17 cellular contexts compared by ENCODE assay signal in the genomic region with DNA sequence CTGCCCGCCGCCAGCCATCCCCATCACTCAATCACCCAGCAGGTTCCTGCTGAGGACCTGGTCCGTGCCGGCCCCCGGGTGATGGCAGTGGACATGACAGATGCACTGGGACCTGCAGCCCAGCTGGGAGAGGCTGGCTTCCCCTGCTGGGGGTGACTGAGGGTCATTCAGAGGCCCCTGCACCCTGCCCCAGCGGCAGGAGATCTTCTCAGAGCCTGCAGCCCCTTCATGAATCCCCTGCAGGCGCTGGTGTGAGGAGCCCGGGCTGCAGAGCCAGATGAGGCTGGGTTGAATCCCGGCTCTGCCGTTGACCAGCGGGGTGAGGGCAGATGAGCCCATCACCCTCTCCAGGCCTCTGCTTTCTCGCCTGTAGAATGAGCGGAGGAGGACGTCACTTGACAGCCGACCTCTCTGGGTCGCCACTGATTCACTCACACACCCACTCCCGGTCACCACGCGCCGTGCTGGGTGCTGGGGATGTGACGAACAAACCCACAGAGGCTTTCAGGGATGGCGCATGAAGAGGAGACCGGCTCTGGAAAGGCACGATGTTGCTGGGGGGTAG.
A peak's percentile ranks its signal among the peaks of the same experiment; 100 is the strongest.
DNase-seq lines count a peak whose midpoint lies in the region; ATAC-seq, FAIRE-seq and TF ChIP-seq lines count a peak whose summit lies in the region.
"Had no signal": no experiment of that assay in that cellular context is flagged by ENCODE, and none has a peak within 500 bp of the region (broad histone marks: within the 10 kb centered on the region; RNA-seq: fewer than 3 reads in every experiment).

No MANE protein-coding gene starts in this region.

- no peak overlapping the region for H3K4me3 ChIP-seq in H7 (ENCODE audit: insufficient read depth, low read depth, low read length)
- H3K4me3 ChIP-seq in astrocyte (ENCODE audit: insufficient read depth, low read depth, low read length) = no peak overlapping the region
- peak overlapping the region in 1 of 3 experiments; percentile 53; a peak in 2 of 6 replicates for H3K4me3 ChIP-seq in HepG2 (replicated peaks in 1 of 3; ENCODE audit: insufficient read depth in 1 of 3, low read depth in 2 of 3, low read length in 3 of 3)
- H3K4me3 ChIP-seq in gastrocnemius medialis = no peak overlapping the region
- H3K4me3 ChIP-seq: colonic mucosa, GM12878 had no signal

- TF ChIP-seq CTCF in astrocyte (IDR thresholded peaks at IDR 0.05; ENCODE audit: insufficient read depth, low read depth, low read length) = no peak
- TF ChIP-seq CTCF in HepG2 (CRISPR knock-in tag; IDR thresholded peaks at IDR 0.05) = no peak
- no peak for TF ChIP-seq CTCF in gastrocnemius medialis (IDR thresholded peaks at IDR 0.05 in 4 of 5, conservative IDR thresholded peaks at IDR 0.05 in 1 of 5)
- TF ChIP-seq CTCF in GM10248 (IDR thresholded peaks at IDR 0.05; ENCODE audit: control extremely low read depth, extremely low read depth, low read depth, missing control alignments) = no peak

- no peak for TF ChIP-seq POLR2A in HepG2 (IDR thresholded peaks at IDR 0.05; ENCODE audit: insufficient read depth in 1 of 2, low read depth in 2 of 2, low read length in 2 of 2)
- no peak for TF ChIP-seq POLR2A in gastrocnemius medialis (IDR thresholded peaks at IDR 0.05)

- H3K27ac ChIP-seq in astrocyte (ENCODE audit: low read depth, low read length) (peak overlapping the region; percentile 43), HepG2 (ENCODE audit: extremely low read length, insufficient read depth, low read length) (peak overlapping the region; percentile 17), gastrocnemius medialis (peak overlapping the region in 3 of 4 donors; percentile 9 to 59 (median 9))
- H3K27ac ChIP-seq: colonic mucosa, epithelial cell of prostate had no signal

- TF ChIP-seq RAD21 in HepG2 (CRISPR knock-in tag; IDR thresholded peaks at IDR 0.05) = no peak

- H4K20me1 ChIP-seq in astrocyte (ENCODE audit: insufficient read depth, low read length) = peaks cover 32% of the 10 kb centered on the region
- H4K20me1 ChIP-seq in HepG2 (ENCODE audit: insufficient read depth, low read length) = peaks cover 11% of the 10 kb centered on the region; the same call in 1 of the 2 replicates

- intact Hi-C loops in HepG2 (cut with micrococcal nuclease; ENCODE audit: unreplicated experiment) = no loop called here
- intact Hi-C loops in gastrocnemius medialis (cut with DNase I; ENCODE audit: low total_unique reads) = no loop called here
- intact Hi-C loops in activated T-helper 2 cell treated with anti-CD3 and anti-CD28 coated beads, Interferon-gamma antibody, Interleukin-2, Interleukin-4, amounts not matched to agents 10 μg/mL and 5 μg/mL and 100 μg/mL, durations not matched to agents 14 hours and 24 hours and 36 hours (cut with micrococcal nuclease) = no loop called here
- intact Hi-C loops in activated CD4-positive, alpha-beta memory T cell treated with anti-CD3 and anti-CD28 coated beads for 36 hours (cut with micrococcal nuclease) = no loop called here

- ATAC-seq in HepG2 (peak; percentile 20), gastrocnemius medialis (no peak)
- ATAC-seq: activated T-helper 17 cell treated with anti-CD3 and anti-CD28 coated beads, Interleukin-2, amount 50 U/mL, for 72 hours; GM12878 had no signal

- peaks cover 2% of the 10 kb centered on the region for H3K9me3 Mint-ChIP-seq in astrocyte (ENCODE audit: unreplicated experiment)
- H3K9me3 Mint-ChIP-seq in activated T-helper 2 cell treated with anti-CD3 and anti-CD28 coated beads, Interferon-gamma antibody, Interleukin-2, Interleukin-4, amounts not matched to agents 10 μg/mL and 5 μg/mL and 100 μg/mL, durations not matched to agents 14 hours and 24 hours and 36 hours = no peaks in the 10 kb centered on the region
- peaks cover 5% of the 10 kb centered on the region for H3K9me3 Mint-ChIP-seq in activated CD4-positive, alpha-beta memory T cell treated with anti-CD3 and anti-CD28 coated beads for 36 hours
- H3K9me3 Mint-ChIP-seq: activated T-helper 17 cell treated with anti-CD3 and anti-CD28 coated beads, Interleukin-2, amount 50 U/mL, for 72 hours; T-helper 1 cell treated with Interleukin-12 subunit alpha and Interleukin-12 subunit beta and Interleukin-4 antibody, amounts not matched to agents 30 μg/mL and 1 μg/mL, for 36 hours had no signal

- peaks cover 24% of the 10 kb centered on the region for H3K79me2 ChIP-seq in astrocyte (ENCODE audit: insufficient read depth, low read length)
- no peaks in the 10 kb centered on the region for H3K79me2 ChIP-seq in HepG2 (ENCODE audit: insufficient read depth, low read length)

- H3K27me3 ChIP-seq in H7 (ENCODE audit: control insufficient read depth, insufficient read depth, low read length) = no peaks in the 10 kb centered on the region
- H3K27me3 ChIP-seq in astrocyte (ENCODE audit: insufficient read depth, low read length) = no peaks in the 10 kb centered on the region
- H3K27me3 ChIP-seq in HepG2 (ENCODE audit: control insufficient read depth in 1 of 2, insufficient read depth in 2 of 2, low read length in 2 of 2) = peaks cover 0 to 4% of the 10 kb centered on the region in 2 experiments; a peak in 1 of 5 replicates
- H3K27me3 ChIP-seq in gastrocnemius medialis = no peaks in the 10 kb centered on the region
- H3K27me3 ChIP-seq: colonic mucosa had no signal

- H3K9ac ChIP-seq in astrocyte (ENCODE audit: low read length) (peak overlapping the region; percentile 43), HepG2 (ENCODE audit: insufficient read depth, low read depth, low read length) (no peak overlapping the region; the same call in 1 of the 2 replicates)

- peak overlapping the region; percentile 58 for H3K4me2 ChIP-seq in astrocyte (ENCODE audit: low read length)
- peak overlapping the region; percentile 63 for H3K4me2 ChIP-seq in HepG2 (ENCODE audit: low read depth, low read length)

- H3K36me3 ChIP-seq in H7 (replicated peaks; ENCODE audit: control insufficient read depth, insufficient read depth, low read length) (no peaks in the 10 kb centered on the region), astrocyte (ENCODE audit: insufficient read depth, low read length) (no peaks in the 10 kb centered on the region), HepG2 (replicated peaks in 1 of 2; ENCODE audit: control insufficient read depth in 1 of 2, insufficient read depth in 2 of 2, low read length in 2 of 2) (no peaks in the 10 kb centered on the region), gastrocnemius medialis (no peaks in the 10 kb centered on the region)
- H3K36me3 ChIP-seq: colonic mucosa had no signal

- H3K9me3 ChIP-seq in astrocyte (ENCODE audit: insufficient read depth, low read depth, low read length) (no peaks in the 10 kb centered on the region), HepG2 (ENCODE audit: low read length) (no peaks in the 10 kb centered on the region), gastrocnemius medialis (no peaks in the 10 kb centered on the region)
- H3K9me3 ChIP-seq: colonic mucosa had no signal

- BruUV-seq in HepG2 (replicated peaks; lab: Mats Ljungman, UMichigan) = no TSS peak

- no peak overlapping the region for H3K4me3 Mint-ChIP-seq in astrocyte (ENCODE audit: unreplicated experiment)
- no peak overlapping the region for H3K4me3 Mint-ChIP-seq in activated T-helper 2 cell treated with anti-CD3 and anti-CD28 coated beads, Interferon-gamma antibody, Interleukin-2, Interleukin-4, amounts not matched to agents 10 μg/mL and 5 μg/mL and 100 μg/mL, durations not matched to agents 14 hours and 24 hours and 36 hours (ENCODE audit: low read depth)
- no peak overlapping the region for H3K4me3 Mint-ChIP-seq in activated CD4-positive, alpha-beta memory T cell treated with anti-CD3 and anti-CD28 coated beads for 36 hours
- H3K4me3 Mint-ChIP-seq: activated B cell treated with CpG ODN at 0.5 μM for 24 hours; activated T-helper 17 cell treated with anti-CD3 and anti-CD28 coated beads, Interleukin-2, amount 50 U/mL, for 72 hours; T-helper 1 cell treated with Interleukin-12 subunit alpha and Interleukin-12 subunit beta and Interleukin-4 antibody, amounts not matched to agents 30 μg/mL and 1 μg/mL, for 36 hours had no signal

- peaks cover 77% of the 10 kb centered on the region for H3K4me1 ChIP-seq in astrocyte (ENCODE audit: insufficient read depth, low read length)
- H3K4me1 ChIP-seq in HepG2 (ENCODE audit: insufficient read depth, low read length) = peaks cover 81% of the 10 kb centered on the region
- H3K4me1 ChIP-seq in gastrocnemius medialis = peaks cover 62 to 82% of the 10 kb centered on the region in 2 donors
- H3K4me1 ChIP-seq: colonic mucosa had no signal

- TF ChIP-seq EP300 in HepG2 (IDR thresholded peaks at IDR 0.05; ENCODE audit: low read depth in 2 of 2, low read length in 2 of 2) (no peak), HepG2 (CRISPR knock-in tag; IDR thresholded peaks at IDR 0.05; ENCODE audit: borderline replicate concordance) (no peak)

- H3K36me3 Mint-ChIP-seq in astrocyte (ENCODE audit: low read depth, unreplicated experiment) = peaks cover 2% of the 10 kb centered on the region
- no peaks in the 10 kb centered on the region for H3K36me3 Mint-ChIP-seq in activated T-helper 2 cell treated with anti-CD3 and anti-CD28 coated beads, Interferon-gamma antibody, Interleukin-2, Interleukin-4, amounts not matched to agents 10 μg/mL and 5 μg/mL and 100 μg/mL, durations not matched to agents 14 hours and 24 hours and 36 hours (ENCODE audit: low read depth)
- H3K36me3 Mint-ChIP-seq in activated CD4-positive, alpha-beta memory T cell treated with anti-CD3 and anti-CD28 coated beads for 36 hours = no peaks in the 10 kb centered on the region

- POLR2A ChIA-PET in HepG2 (lab: Yijun Ruan, JAX) (no interaction called here), GM10248 (lab: Yijun Ruan, JAX) (no interaction called here)
- POLR2A ChIA-PET in activated CD4-positive, alpha-beta memory T cell treated with anti-CD3 and anti-CD28 coated beads for 36 hours (lab: Charles Lee) = no interaction called here

- peaks cover 29% of the 10 kb centered on the region for H3K4me1 Mint-ChIP-seq in astrocyte (ENCODE audit: low read depth, unreplicated experiment)
- no peaks in the 10 kb centered on the region for H3K4me1 Mint-ChIP-seq in activated T-helper 2 cell treated with anti-CD3 and anti-CD28 coated beads, Interferon-gamma antibody, Interleukin-2, Interleukin-4, amounts not matched to agents 10 μg/mL and 5 μg/mL and 100 μg/mL, durations not matched to agents 14 hours and 24 hours and 36 hours (ENCODE audit: low read depth)
- H3K4me1 Mint-ChIP-seq in activated CD4-positive, alpha-beta memory T cell treated with anti-CD3 and anti-CD28 coated beads for 36 hours (ENCODE audit: low read depth) = no peaks in the 10 kb centered on the region
- H3K4me1 Mint-ChIP-seq: activated B cell treated with CpG ODN at 0.5 μM for 24 hours; activated T-helper 17 cell treated with anti-CD3 and anti-CD28 coated beads, Interleukin-2, amount 50 U/mL, for 72 hours had no signal

- no peaks in the 10 kb centered on the region for H3K27me3 Mint-ChIP-seq in astrocyte (ENCODE audit: low read depth, unreplicated experiment)
- no peaks in the 10 kb centered on the region for H3K27me3 Mint-ChIP-seq in activated T-helper 2 cell treated with anti-CD3 and anti-CD28 coated beads, Interferon-gamma antibody, Interleukin-2, Interleukin-4, amounts not matched to agents 10 μg/mL and 5 μg/mL and 100 μg/mL, durations not matched to agents 14 hours and 24 hours and 36 hours (ENCODE audit: low read depth)
- H3K27me3 Mint-ChIP-seq in activated CD4-positive, alpha-beta memory T cell treated with anti-CD3 and anti-CD28 coated beads for 36 hours = peaks cover 3% of the 10 kb centered on the region

- H3K27ac Mint-ChIP-seq in astrocyte (ENCODE audit: unreplicated experiment) = peak overlapping the region; percentile 47
- H3K27ac Mint-ChIP-seq in activated T-helper 2 cell treated with anti-CD3 and anti-CD28 coated beads, Interferon-gamma antibody, Interleukin-2, Interleukin-4, amounts not matched to agents 10 μg/mL and 5 μg/mL and 100 μg/mL, durations not matched to agents 14 hours and 24 hours and 36 hours = no peak overlapping the region
- no peak overlapping the region for H3K27ac Mint-ChIP-seq in activated CD4-positive, alpha-beta memory T cell treated with anti-CD3 and anti-CD28 coated beads for 36 hours
- H3K27ac Mint-ChIP-seq: activated B cell treated with CpG ODN at 0.5 μM for 24 hours; activated T-helper 17 cell treated with anti-CD3 and anti-CD28 coated beads, Interleukin-2, amount 50 U/mL, for 72 hours; T-helper 1 cell treated with Interleukin-12 subunit alpha and Interleukin-12 subunit beta and Interleukin-4 antibody, amounts not matched to agents 30 μg/mL and 1 μg/mL, for 36 hours had no signal

- in situ Hi-C loops in HepG2 (cut with HindIII; ENCODE audit: extremely low pct_ligation_motif_present, low pct_unique_long_range_greater_than_20kb) (no loop called here), gastrocnemius medialis (cut with MboI; ENCODE audit: low sequenced_read_pairs in 4 of 4) (no loop called here)

- WGBS in HepG2 (ENCODE audit: low lambda C conversion rate) = 59% methylated on average over 16 of the region's 24 CpGs

- peak; percentile 77 for DNase-seq in H7
- peak; percentile 70 for DNase-seq in astrocyte (ENCODE audit: low read depth)
- no peak for DNase-seq in HepG2 (ENCODE audit: low spot score)
- no peak for DNase-seq in gastrocnemius medialis
- DNase-seq in activated T-helper 2 cell treated with anti-CD3 and anti-CD28 coated beads, Interferon-gamma antibody, Interleukin-2, Interleukin-4, amounts not matched to agents 10 μg/mL and 5 μg/mL and 100 μg/mL, durations not matched to agents 14 hours and 24 hours and 36 hours (ENCODE audit: low spot score) = no peak
- no peak for DNase-seq in GM10248 (ENCODE audit: extremely low spot score)
- no peak for DNase-seq in foreskin melanocyte
- no peak for DNase-seq in activated CD4-positive, alpha-beta memory T cell treated with anti-CD3 and anti-CD28 coated beads for 36 hours
- DNase-seq: activated B cell treated with CpG ODN at 0.5 μM for 24 hours, Karpas-422, RPMI8226 had no signal

- CTCF ChIA-PET in HepG2 (lab: Yijun Ruan, JAX; ENCODE audit: low intra/inter-chr PET ratio, low total read pairs) (no interaction called here), GM10248 (lab: Yijun Ruan, JAX) (no interaction called here)
- CTCF ChIA-PET in activated CD4-positive, alpha-beta memory T cell treated with anti-CD3 and anti-CD28 coated beads for 36 hours (lab: Charles Lee) = no interaction called here

- FAIRE-seq in astrocyte (lab: Jason Lieb, UNC) (no peak), HepG2 (lab: Jason Lieb, UNC) (no peak)
- FAIRE-seq: GM12878, kidney had no signal

- no peak overlapping the region for H2AFZ ChIP-seq in astrocyte (ENCODE audit: low read depth, low read length)
- H2AFZ ChIP-seq in HepG2 (ENCODE audit: low read length) = no peak overlapping the region

Comparison
In these comparisons a context has a peak if more than half of its experiments do, and no peak if none do; other contexts are left out.
1. DNase-seq: peak in H7 (single experiment) and astrocyte (single experiment); none in HepG2 (single experiment), gastrocnemius medialis (0 of 2), activated T-helper 2 cell treated with anti-CD3 and anti-CD28 coated beads, Interferon-gamma antibody, Interleukin-2, Interleukin-4, amounts not matched to agents 10 μg/mL and 5 μg/mL and 100 μg/mL, durations not matched to agents 14 hours and 24 hours and 36 hours (single experiment), GM10248 (single experiment), foreskin melanocyte (single experiment) and activated CD4-positive, alpha-beta memory T cell treated with anti-CD3 and anti-CD28 coated beads for 36 hours (single experiment).
2. Peak in every context shown above with its lines, with median percentiles within 50 percentile points of each other: H3K27ac ChIP-seq.